Comparison of ENCODE assay signal across 1 cellular context in genomic region chr17:42779304-42779941, GRCh38.
TF ChIP-seq lines count a peak whose summit lies in the region.

No MANE protein-coding gene starts in this region.

TF ChIP-seq in IMR-90, 13 proteins besides CTCF, POLR2A, EP300 and RAD21:
- no peak for TF ChIP-seq FOS (IDR thresholded peaks at IDR 0.05; ENCODE audit: low read depth, low read length)
